Comparison of ENCODE assay signal across 8 cellular contexts in genomic region chr5:163506726-163507125, GRCh38. TPM values are rescaled to one million over a fixed set of nuclear protein-coding genes. Genes with fewer than 3 reads are reported as not detected.
DNase-seq lines count a peak whose midpoint lies in the region; ATAC-seq and TF ChIP-seq lines count a peak whose summit lies in the region.

No MANE protein-coding gene starts in this region.

- POLR2A ChIA-PET in naive thymus-derived CD4-positive, alpha-beta T cell (lab: Charles Lee) = interaction anchor here (0.9 to 9.6 kb wide), 6 partner anchors 15 to 69 kb away, joined by 3 to 238 read pairs (median 10); partner anchors contain the start of genes CCNG1, HMMR and NUDCD2

- intact Hi-C loops in naive thymus-derived CD4-positive, alpha-beta T cell (cut with micrococcal nuclease) = loop anchor here in 1 of 2 donors (1.0 kb wide), 2 partner anchors 12 to 58 kb away; no protein-coding TSS in a partner anchor

- CTCF ChIA-PET in naive thymus-derived CD4-positive, alpha-beta T cell (lab: Charles Lee) = interaction anchor here (0.6 to 1.7 kb wide), 2 partner anchors 52 to 60 kb away, joined by 3 to 4 read pairs; no protein-coding TSS in a partner anchor

- peak overlapping the region; percentile 93 for H3K27ac ChIP-seq in naive thymus-derived CD4-positive, alpha-beta T cell (ENCODE audit: low read depth, low read length)

- H3K4me3 Mint-ChIP-seq in naive thymus-derived CD4-positive, alpha-beta T cell = peak overlapping the region; percentile 84 to 99 (median 98)

- no peaks in the 10 kb centered on the region for H3K9me3 ChIP-seq in naive thymus-derived CD4-positive, alpha-beta T cell (ENCODE audit: control insufficient read depth in 2 of 3, low read length in 3 of 3)

- no peaks in the 10 kb centered on the region for H3K9me3 Mint-ChIP-seq in naive thymus-derived CD4-positive, alpha-beta T cell

- DNase-seq in GM06990 (ENCODE audit: extremely low read depth, insufficient read length) (no peak), NCI-H69 (lab: John Stamatoyannopoulos, UW) (peak; percentile 20), dedifferentiated amniotic fluid mesenchymal stem cell (ENCODE audit: extremely low spot score) (peak; percentile 39), KG1 (lab: John Stamatoyannopoulos, UW) (no peak), hippocampal formation (lab: John Stamatoyannopoulos, UW) (no peak), GDM1 (lab: John Stamatoyannopoulos, UW) (no peak), DMS53 (lab: John Stamatoyannopoulos, UW) (no peak)
- peak in 3 of 9 donors; percentile 11 to 29 (median 23) for DNase-seq in naive thymus-derived CD4-positive, alpha-beta T cell

- peaks cover 0 to 11% (median 4%) of the 10 kb centered on the region in 5 donors for H3K36me3 Mint-ChIP-seq in naive thymus-derived CD4-positive, alpha-beta T cell

- peak overlapping the region; percentile 97 to 100 (median 99) for H3K27ac Mint-ChIP-seq in naive thymus-derived CD4-positive, alpha-beta T cell

- peak overlapping the region; percentile 76 for H3K4me3 ChIP-seq in GM06990 (replicated peaks; ENCODE audit: low read depth, low read length)
- H3K4me3 ChIP-seq in naive thymus-derived CD4-positive, alpha-beta T cell (ENCODE audit: low read length) = peak overlapping the region; percentile 85

- peaks cover 33 to 39% of the 10 kb centered on the region in 2 donors for H3K4me1 ChIP-seq in naive thymus-derived CD4-positive, alpha-beta T cell (ENCODE audit: control insufficient read depth in 2 of 2, insufficient read depth in 2 of 2, low read length in 2 of 2)

- H3K27me3 ChIP-seq in GM06990 (replicated peaks; ENCODE audit: control insufficient read depth, insufficient read depth, low read length) = no peaks in the 10 kb centered on the region
- H3K27me3 ChIP-seq in naive thymus-derived CD4-positive, alpha-beta T cell (ENCODE audit: control insufficient read depth in 2 of 2, insufficient read depth in 2 of 2, low read length in 2 of 2) = no peaks in the 10 kb centered on the region

- H3K27me3 Mint-ChIP-seq in naive thymus-derived CD4-positive, alpha-beta T cell = peaks cover 0 to 6% (median 0%) of the 10 kb centered on the region in 5 donors

- TF ChIP-seq CTCF in GM06990 (IDR thresholded peaks at IDR 0.05; ENCODE audit: insufficient read depth, low read length, poor library complexity, severe bottlenecking) = no peak

- H3K36me3 ChIP-seq in GM06990 (ENCODE audit: control insufficient read depth, insufficient read depth, low read length) = no peaks in the 10 kb centered on the region; the same call in 1 of the 2 replicates
- H3K36me3 ChIP-seq in naive thymus-derived CD4-positive, alpha-beta T cell (ENCODE audit: control insufficient read depth in 2 of 3, insufficient read depth in 3 of 3, low read length in 3 of 3) = peaks cover 0 to under 1% (median 0%) of the 10 kb centered on the region in 3 experiments

- H3K4me1 Mint-ChIP-seq in naive thymus-derived CD4-positive, alpha-beta T cell = peaks cover 37 to 65% (median 58%) of the 10 kb centered on the region in 7 donors

- ATAC-seq in naive thymus-derived CD4-positive, alpha-beta T cell = no peak

RNA-seq across cellular contexts. Expression of gene MAT2B, which starts 1.3 kb away (rescaled TPM):
- total RNA-seq in naive thymus-derived CD4-positive, alpha-beta T cell = 100 to 1,000 TPM in 3 of 5 experiments, 10 to 100 TPM in 2; 47.7 to 127 (median 112) TPM
- 100 to 1,000 TPM; 231 to 322 TPM for polyA plus RNA-seq in naive thymus-derived CD4-positive, alpha-beta T cell

RNA-seq across cellular contexts. Expression of gene HMMR, which starts 46.3 kb away (rescaled TPM):
- 10 to 100 TPM in 1 of 5 experiments, under 1 TPM in 3, not detected in 1; 0.37 to 34.0 (median 0.55) TPM for total RNA-seq in naive thymus-derived CD4-positive, alpha-beta T cell
- not detected for polyA plus RNA-seq in naive thymus-derived CD4-positive, alpha-beta T cell

RNA-seq across cellular contexts. Expression of gene NUDCD2, which starts 46.8 kb away (rescaled TPM):
- 10 to 100 TPM; 17.9 to 34.0 (median 27.1) TPM for total RNA-seq in naive thymus-derived CD4-positive, alpha-beta T cell
- polyA plus RNA-seq in naive thymus-derived CD4-positive, alpha-beta T cell = 10 to 100 TPM; 58.8 to 62.8 TPM

Comparison
In these comparisons a context has a peak if more than half of its experiments do, and no peak if none do; other contexts are left out.
1. DNase-seq: peak in NCI-H69 (single experiment) and dedifferentiated amniotic fluid mesenchymal stem cell (single experiment); none in GM06990 (single experiment), KG1 (single experiment), hippocampal formation (0 of 2), GDM1 (single experiment) and DMS53 (single experiment).